In the genomic region with DNA sequence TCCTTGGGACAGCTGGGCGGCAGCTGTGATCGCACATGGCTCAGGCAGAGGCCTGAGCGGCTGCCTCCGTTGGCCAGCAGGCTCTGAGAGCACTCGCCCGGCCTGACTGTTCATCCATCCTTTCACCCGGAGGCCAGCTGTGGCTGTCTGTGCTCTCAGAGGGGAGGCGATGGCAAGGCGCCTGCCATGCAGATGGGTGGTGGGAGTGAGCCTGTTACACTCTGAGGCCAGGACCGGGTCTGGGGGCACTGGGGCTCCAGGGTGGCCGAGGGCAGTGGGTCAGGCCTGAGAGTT, we compare ENCODE assay signal across 1 cellular context.
TF ChIP-seq lines count a peak whose summit lies in the region.

No MANE protein-coding gene starts in this region.

TF ChIP-seq in SK-N-SH, 30 proteins besides CTCF, POLR2A, EP300 and RAD21 (continued from another document):
- TF ChIP-seq, protein P1, sequence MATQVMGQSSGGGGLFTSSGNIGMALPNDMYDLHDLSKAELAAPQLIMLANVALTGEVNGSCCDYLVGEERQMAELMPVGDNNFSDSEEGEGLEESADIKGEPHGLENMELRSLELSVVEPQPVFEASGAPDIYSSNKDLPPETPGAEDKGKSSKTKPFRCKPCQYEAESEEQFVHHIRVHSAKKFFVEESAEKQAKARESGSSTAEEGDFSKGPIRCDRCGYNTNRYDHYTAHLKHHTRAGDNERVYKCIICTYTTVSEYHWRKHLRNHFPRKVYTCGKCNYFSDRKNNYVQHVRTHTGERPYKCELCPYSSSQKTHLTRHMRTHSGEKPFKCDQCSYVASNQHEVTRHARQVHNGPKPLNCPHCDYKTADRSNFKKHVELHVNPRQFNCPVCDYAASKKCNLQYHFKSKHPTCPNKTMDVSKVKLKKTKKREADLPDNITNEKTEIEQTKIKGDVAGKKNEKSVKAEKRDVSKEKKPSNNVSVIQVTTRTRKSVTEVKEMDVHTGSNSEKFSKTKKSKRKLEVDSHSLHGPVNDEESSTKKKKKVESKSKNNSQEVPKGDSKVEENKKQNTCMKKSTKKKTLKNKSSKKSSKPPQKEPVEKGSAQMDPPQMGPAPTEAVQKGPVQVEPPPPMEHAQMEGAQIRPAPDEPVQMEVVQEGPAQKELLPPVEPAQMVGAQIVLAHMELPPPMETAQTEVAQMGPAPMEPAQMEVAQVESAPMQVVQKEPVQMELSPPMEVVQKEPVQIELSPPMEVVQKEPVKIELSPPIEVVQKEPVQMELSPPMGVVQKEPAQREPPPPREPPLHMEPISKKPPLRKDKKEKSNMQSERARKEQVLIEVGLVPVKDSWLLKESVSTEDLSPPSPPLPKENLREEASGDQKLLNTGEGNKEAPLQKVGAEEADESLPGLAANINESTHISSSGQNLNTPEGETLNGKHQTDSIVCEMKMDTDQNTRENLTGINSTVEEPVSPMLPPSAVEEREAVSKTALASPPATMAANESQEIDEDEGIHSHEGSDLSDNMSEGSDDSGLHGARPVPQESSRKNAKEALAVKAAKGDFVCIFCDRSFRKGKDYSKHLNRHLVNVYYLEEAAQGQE (IDR thresholded peaks at IDR 0.05; ENCODE audit: low read depth, low read length) = no peak
- no peak for TF ChIP-seq CHD2 (IDR thresholded peaks at IDR 0.05; ENCODE audit: low read length, partially characterized antibody)
TF ChIP-seq in SK-N-SH: peak in this region for 0.
